Comparison of ENCODE assay signal across 15 cellular contexts in genomic region chr2:62440281-62440946, GRCh38.
DNase-seq lines count a peak whose midpoint lies in the region; ATAC-seq and TF ChIP-seq lines count a peak whose summit lies in the region.
"Had no signal": no experiment of that assay in that cellular context is flagged by ENCODE, and none has a peak within 500 bp of the region (broad histone marks: within the 10 kb centered on the region; RNA-seq: fewer than 3 reads in every experiment).

No MANE protein-coding gene starts in this region.

- no peak for ATAC-seq in right cardiac atrium
- ATAC-seq: GM23338 had no signal

- no peaks in the 10 kb centered on the region for H3K9me3 ChIP-seq in right atrium auricular region
- no peaks in the 10 kb centered on the region for H3K9me3 ChIP-seq in right cardiac atrium (ENCODE audit: control insufficient read depth, low read length)
- H3K9me3 ChIP-seq in esophagus muscularis mucosa = no peaks in the 10 kb centered on the region
- no peaks in the 10 kb centered on the region for H3K9me3 ChIP-seq in suprapubic skin
- no peaks in the 10 kb centered on the region for H3K9me3 ChIP-seq in testis
- H3K9me3 ChIP-seq: BLaER1 had no signal

- H3K4me1 ChIP-seq in right atrium auricular region (no peaks in the 10 kb centered on the region), right cardiac atrium (ENCODE audit: control insufficient read depth, insufficient read depth, low read length) (no peaks in the 10 kb centered on the region), esophagus muscularis mucosa (no peaks in the 10 kb centered on the region), suprapubic skin (peaks cover 8% of the 10 kb centered on the region), testis (no peaks in the 10 kb centered on the region)

- DNase-seq in right atrium auricular region (ENCODE audit: low spot score) (peak; percentile 38), right cardiac atrium (no peak), NB4 (ENCODE audit: low read depth) (peak; percentile 61), esophagus muscularis mucosa (ENCODE audit: extremely low spot score) (peak; percentile 66), suprapubic skin (ENCODE audit: low spot score in 2 of 2) (no peak), testis (no peak), D341Med (ENCODE audit: low spot score) (no peak), NCI-H2196 (lab: John Stamatoyannopoulos, UW; ENCODE audit: unreplicated experiment) (no peak)
- DNase-seq: 8988T; CD4-positive, alpha-beta memory T cell; DMS79 treated with DMSO at 0.1 percent for 48 hours; GF-D8; HCEC 1CT had no signal

- 88% methylated on average over 6 of the region's 6 CpGs for WGBS in right cardiac atrium
- 91% methylated on average over 6 of the region's 6 CpGs for WGBS in esophagus muscularis mucosa
- 89% methylated on average over 6 of the region's 6 CpGs for WGBS in suprapubic skin
- 83 to 87% methylated on average over 6 of the region's 6 CpGs for WGBS in testis, 2 donors

- H3K27ac ChIP-seq in right atrium auricular region = no peak overlapping the region
- no peak overlapping the region for H3K27ac ChIP-seq in right cardiac atrium (ENCODE audit: low read length)
- no peak overlapping the region for H3K27ac ChIP-seq in esophagus muscularis mucosa (replicated peaks in 1 of 4)
- peak overlapping the region; percentile 32 for H3K27ac ChIP-seq in suprapubic skin
- no peak overlapping the region for H3K27ac ChIP-seq in testis
- H3K27ac ChIP-seq: BLaER1 had no signal

- TF ChIP-seq CTCF in right atrium auricular region (IDR thresholded peaks at IDR 0.05) = no peak
- no peak for TF ChIP-seq CTCF in NB4 (IDR thresholded peaks at IDR 0.05; ENCODE audit: low read depth, low read length)
- no peak for TF ChIP-seq CTCF in esophagus muscularis mucosa (IDR thresholded peaks at IDR 0.05)
- TF ChIP-seq CTCF in suprapubic skin (IDR thresholded peaks at IDR 0.05) = no peak
- no peak for TF ChIP-seq CTCF in testis (IDR thresholded peaks at IDR 0.05)

- no peak overlapping the region for H3K4me3 ChIP-seq in right atrium auricular region
- H3K4me3 ChIP-seq in right cardiac atrium (ENCODE audit: low read length) = no peak overlapping the region
- no peak overlapping the region for H3K4me3 ChIP-seq in NB4 (ENCODE audit: low read depth, low read length)
- H3K4me3 ChIP-seq in esophagus muscularis mucosa = no peak overlapping the region
- no peak overlapping the region for H3K4me3 ChIP-seq in suprapubic skin
- H3K4me3 ChIP-seq in testis = no peak overlapping the region
- H3K4me3 ChIP-seq: BLaER1, GM23338 had no signal

- no peaks in the 10 kb centered on the region for H3K36me3 ChIP-seq in right atrium auricular region
- no peaks in the 10 kb centered on the region for H3K36me3 ChIP-seq in esophagus muscularis mucosa
- H3K36me3 ChIP-seq in suprapubic skin = no peaks in the 10 kb centered on the region
- no peaks in the 10 kb centered on the region for H3K36me3 ChIP-seq in testis (ENCODE audit: low read depth, missing control alignments)
- H3K36me3 ChIP-seq: BLaER1 had no signal

- H3K27me3 ChIP-seq in right atrium auricular region (no peaks in the 10 kb centered on the region), right cardiac atrium (ENCODE audit: control insufficient read depth, insufficient read depth) (no peaks in the 10 kb centered on the region), esophagus muscularis mucosa (no peaks in the 10 kb centered on the region), suprapubic skin (no peaks in the 10 kb centered on the region), testis (no peaks in the 10 kb centered on the region)
- H3K27me3 ChIP-seq: BLaER1 had no signal

- no peak for TF ChIP-seq EP300 in esophagus muscularis mucosa (IDR thresholded peaks at IDR 0.05)
- no peak for TF ChIP-seq EP300 in suprapubic skin (IDR thresholded peaks at IDR 0.05)

- intact Hi-C loops in right cardiac atrium (cut with DNase I) (no loop called here), esophagus muscularis mucosa (cut with DNase I) (no loop called here), testis (cut with DNase I; ENCODE audit: low total_unique reads) (no loop called here)

- TF ChIP-seq POLR2A in NB4 (IDR thresholded peaks at IDR 0.05; ENCODE audit: extremely low read depth, insufficient read length) (no peak), esophagus muscularis mucosa (IDR thresholded peaks at IDR 0.05; ENCODE audit: low read depth) (no peak), suprapubic skin (IDR thresholded peaks at IDR 0.05) (no peak), testis (IDR thresholded peaks at IDR 0.05) (no peak)

Comparison
In these comparisons a context has a peak if more than half of its experiments do, and no peak if none do; other contexts are left out.
1. DNase-seq: peak in right atrium auricular region (single experiment), NB4 (single experiment) and esophagus muscularis mucosa (single experiment); none in right cardiac atrium (0 of 3), suprapubic skin (0 of 2), testis (single experiment), D341Med (single experiment) and NCI-H2196 (single experiment).